25 cellular contexts compared by ENCODE assay signal in the genomic region with DNA sequence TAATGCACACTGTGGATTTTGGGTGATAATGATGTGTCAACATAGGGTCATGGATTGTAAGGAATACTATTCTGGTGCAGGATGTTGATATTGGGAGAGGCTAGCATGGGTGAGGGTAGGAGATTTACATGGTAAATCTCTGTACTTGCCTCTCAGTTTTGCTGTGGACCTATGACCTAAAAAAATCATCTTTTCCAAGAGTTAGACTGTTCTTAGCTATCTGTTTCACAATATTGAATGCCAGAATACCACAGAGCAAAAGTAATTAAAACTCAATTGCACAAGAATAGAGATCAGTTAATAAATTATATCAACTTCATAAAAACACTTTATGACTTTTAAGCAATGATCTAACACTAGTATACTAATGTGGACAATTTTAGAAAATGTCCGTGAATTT.
"Had no signal": no experiment of that assay in that cellular context is flagged by ENCODE, and none has a peak within 500 bp of the region (broad histone marks: within the 10 kb centered on the region; RNA-seq: fewer than 3 reads in every experiment).

No MANE protein-coding gene starts in this region.

- DNase-seq: cerebellar nuclear complex; cortex of kidney; effector CD4-positive, alpha-beta T cell; foreskin melanocyte; glutamatergic neuron; heart right ventricle; hippocampal formation; islet precursor cell; kidney glomerular epithelial cell; left colon; mucosa of descending colon; naive B cell; sigmoid colon; stimulated activated CD4-positive, alpha-beta T cell treated with anti-CD3 and anti-CD28 coated beads, Interleukin-2, amount 100 ng/mL, for 24 hours; stimulated activated CD4-positive, alpha-beta T cell treated with anti-CD3 and anti-CD28 coated beads, Interleukin-4, amount 100 ng/mL, for 24 hours; upper lobe of left lung; uterus had no signal

- H3K4me1 ChIP-seq: heart right ventricle, parathyroid adenoma, right atrium auricular region, sigmoid colon, tibial nerve, upper lobe of left lung, uterus had no signal

- H3K9me3 ChIP-seq: neutrophil, right atrium auricular region, sigmoid colon, thoracic aorta, tibial nerve, upper lobe of left lung, uterus had no signal

- H3K36me3 ChIP-seq: heart right ventricle, neutrophil, right atrium auricular region, sigmoid colon, thoracic aorta, tibial nerve, upper lobe of left lung, uterus had no signal

- H3K27ac ChIP-seq: heart right ventricle, neutrophil, parathyroid adenoma, right atrium auricular region, sigmoid colon, thoracic aorta, tibial nerve, upper lobe of left lung, uterus had no signal

- H3K27me3 ChIP-seq: heart right ventricle, neutrophil, right atrium auricular region, sigmoid colon, tibial nerve, upper lobe of left lung, uterus had no signal

- H3K4me3 ChIP-seq: heart right ventricle, lung, mucosa of descending colon, right atrium auricular region, sigmoid colon, thoracic aorta, tibial nerve, upper lobe of left lung, uterus had no signal

- ATAC-seq: heart right ventricle; left colon; mucosa of descending colon; natural killer cell treated with Interleukin-12 subunit alpha and Interleukin-12 subunit beta and Interleukin-15 and Interleukin-18, amount 100 ng/mL, for 72 hours; stimulated activated effector memory CD8-positive, alpha-beta T cell treated with anti-CD3 and anti-CD28 coated beads, Interleukin-12 subunit alpha, Interleukin-12 subunit beta, amount 100 ng/mL, for 72 hours had no signal
